In the genomic region with DNA sequence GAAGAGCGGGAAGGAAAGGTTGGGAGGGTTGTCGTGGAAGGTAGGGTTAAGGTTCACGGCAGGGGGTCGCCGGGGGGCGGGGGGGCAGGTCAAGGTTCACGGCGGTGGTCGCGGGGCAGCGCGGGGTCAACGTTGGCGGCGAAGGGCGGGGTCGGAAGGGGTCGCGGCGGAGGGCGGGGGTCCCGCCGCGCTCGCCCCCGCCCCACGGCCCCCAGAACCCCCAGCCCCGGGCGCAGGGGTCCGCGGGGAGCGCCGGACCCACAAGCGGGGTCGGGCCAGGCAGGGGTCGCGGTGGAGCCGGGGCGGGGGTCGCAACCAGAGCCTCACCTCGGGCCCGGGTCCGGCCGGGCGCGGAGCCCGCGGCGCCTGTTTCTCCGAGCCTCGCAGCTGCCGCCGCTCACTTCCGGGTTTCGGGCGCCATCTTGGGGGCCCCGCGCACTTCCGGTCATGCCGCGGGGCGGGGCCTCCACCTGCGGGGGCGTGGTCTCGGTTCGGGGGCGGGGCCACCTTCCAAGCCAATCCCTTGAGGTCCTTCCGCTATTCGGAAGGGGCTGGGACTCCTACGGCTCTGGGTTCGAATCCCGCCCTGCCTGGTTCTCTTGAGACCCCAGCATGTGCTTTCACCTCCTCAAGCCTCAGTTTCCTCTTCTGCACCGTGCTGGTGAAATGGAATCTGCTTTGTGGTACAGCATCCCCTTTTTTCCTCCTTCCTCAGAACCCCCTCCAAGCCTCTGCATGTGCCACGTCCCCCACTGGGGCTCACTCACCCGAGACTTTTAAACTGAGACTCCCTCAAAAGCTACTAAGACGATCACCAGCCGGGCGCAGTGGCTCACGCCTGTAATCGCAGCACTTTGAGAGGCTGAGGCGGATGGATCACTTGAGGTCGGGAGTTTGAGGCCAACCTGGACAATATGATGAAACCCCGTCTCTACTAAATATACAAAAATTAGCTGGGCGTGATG, we compare ENCODE assay signal across 1 cellular context.
A peak's percentile ranks its signal among the peaks of the same experiment; 100 is the strongest.
TF ChIP-seq lines count a peak whose summit lies in the region.

Gene SBNO2 (minus strand): TSS at position 424 of the 965 bp plus-strand sequence. CDS start 19,992 bp downstream, outside the sequence.

TF ChIP-seq in WTC11, 78 proteins besides CTCF, POLR2A, EP300 and RAD21 (continued from another document and continues in another):
- TF ChIP-seq, protein P1, sequence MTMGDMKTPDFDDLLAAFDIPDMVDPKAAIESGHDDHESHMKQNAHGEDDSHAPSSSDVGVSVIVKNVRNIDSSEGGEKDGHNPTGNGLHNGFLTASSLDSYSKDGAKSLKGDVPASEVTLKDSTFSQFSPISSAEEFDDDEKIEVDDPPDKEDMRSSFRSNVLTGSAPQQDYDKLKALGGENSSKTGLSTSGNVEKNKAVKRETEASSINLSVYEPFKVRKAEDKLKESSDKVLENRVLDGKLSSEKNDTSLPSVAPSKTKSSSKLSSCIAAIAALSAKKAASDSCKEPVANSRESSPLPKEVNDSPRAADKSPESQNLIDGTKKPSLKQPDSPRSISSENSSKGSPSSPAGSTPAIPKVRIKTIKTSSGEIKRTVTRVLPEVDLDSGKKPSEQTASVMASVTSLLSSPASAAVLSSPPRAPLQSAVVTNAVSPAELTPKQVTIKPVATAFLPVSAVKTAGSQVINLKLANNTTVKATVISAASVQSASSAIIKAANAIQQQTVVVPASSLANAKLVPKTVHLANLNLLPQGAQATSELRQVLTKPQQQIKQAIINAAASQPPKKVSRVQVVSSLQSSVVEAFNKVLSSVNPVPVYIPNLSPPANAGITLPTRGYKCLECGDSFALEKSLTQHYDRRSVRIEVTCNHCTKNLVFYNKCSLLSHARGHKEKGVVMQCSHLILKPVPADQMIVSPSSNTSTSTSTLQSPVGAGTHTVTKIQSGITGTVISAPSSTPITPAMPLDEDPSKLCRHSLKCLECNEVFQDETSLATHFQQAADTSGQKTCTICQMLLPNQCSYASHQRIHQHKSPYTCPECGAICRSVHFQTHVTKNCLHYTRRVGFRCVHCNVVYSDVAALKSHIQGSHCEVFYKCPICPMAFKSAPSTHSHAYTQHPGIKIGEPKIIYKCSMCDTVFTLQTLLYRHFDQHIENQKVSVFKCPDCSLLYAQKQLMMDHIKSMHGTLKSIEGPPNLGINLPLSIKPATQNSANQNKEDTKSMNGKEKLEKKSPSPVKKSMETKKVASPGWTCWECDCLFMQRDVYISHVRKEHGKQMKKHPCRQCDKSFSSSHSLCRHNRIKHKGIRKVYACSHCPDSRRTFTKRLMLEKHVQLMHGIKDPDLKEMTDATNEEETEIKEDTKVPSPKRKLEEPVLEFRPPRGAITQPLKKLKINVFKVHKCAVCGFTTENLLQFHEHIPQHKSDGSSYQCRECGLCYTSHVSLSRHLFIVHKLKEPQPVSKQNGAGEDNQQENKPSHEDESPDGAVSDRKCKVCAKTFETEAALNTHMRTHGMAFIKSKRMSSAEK (CRISPR knock-in tag; IDR thresholded peaks at IDR 0.05; ENCODE audit: borderline replicate concordance): no peak
- TF ChIP-seq KAT7 (CRISPR knock-in tag; IDR thresholded peaks at IDR 0.05; ENCODE audit: borderline replicate concordance): no peak
- no peak for TF ChIP-seq NR1H2 (CRISPR knock-in tag; IDR thresholded peaks at IDR 0.05)
- no peak for TF ChIP-seq TEAD4 (CRISPR knock-in tag; IDR thresholded peaks at IDR 0.05)
- 0 out of 2 replicates have a peak, but pooled peaks have one; percentile 48 for TF ChIP-seq ZBTB43 (CRISPR knock-in tag; IDR thresholded peaks at IDR 0.05)
- no peak for TF ChIP-seq ZNF138 (CRISPR knock-in tag; conservative IDR thresholded peaks at IDR 0.05)
- no peak for TF ChIP-seq JAZF1 (CRISPR knock-in tag; IDR thresholded peaks at IDR 0.05)
- TF ChIP-seq PREB (CRISPR knock-in tag; IDR thresholded peaks at IDR 0.05; ENCODE audit: borderline replicate concordance): no peak
- no peak for TF ChIP-seq GTF2I (CRISPR knock-in tag; conservative IDR thresholded peaks at IDR 0.05)
- TF ChIP-seq OVOL2 (CRISPR knock-in tag; IDR thresholded peaks at IDR 0.05; ENCODE audit: borderline replicate concordance): no peak
- no peak for TF ChIP-seq NR3C1 (CRISPR knock-in tag; conservative IDR thresholded peaks at IDR 0.05; ENCODE audit: low read depth)
- 0 out of 2 replicates have a peak, but pooled peaks have one; percentile 24 for TF ChIP-seq TEAD1 (CRISPR knock-in tag; IDR thresholded peaks at IDR 0.05)
- 0 out of 2 replicates have a peak, but pooled peaks have one; percentile 32 for TF ChIP-seq NFE2L1 (CRISPR knock-in tag; IDR thresholded peaks at IDR 0.05)
- TF ChIP-seq CREM (CRISPR knock-in tag; IDR thresholded peaks at IDR 0.05): no peak
- TF ChIP-seq, protein P2, sequence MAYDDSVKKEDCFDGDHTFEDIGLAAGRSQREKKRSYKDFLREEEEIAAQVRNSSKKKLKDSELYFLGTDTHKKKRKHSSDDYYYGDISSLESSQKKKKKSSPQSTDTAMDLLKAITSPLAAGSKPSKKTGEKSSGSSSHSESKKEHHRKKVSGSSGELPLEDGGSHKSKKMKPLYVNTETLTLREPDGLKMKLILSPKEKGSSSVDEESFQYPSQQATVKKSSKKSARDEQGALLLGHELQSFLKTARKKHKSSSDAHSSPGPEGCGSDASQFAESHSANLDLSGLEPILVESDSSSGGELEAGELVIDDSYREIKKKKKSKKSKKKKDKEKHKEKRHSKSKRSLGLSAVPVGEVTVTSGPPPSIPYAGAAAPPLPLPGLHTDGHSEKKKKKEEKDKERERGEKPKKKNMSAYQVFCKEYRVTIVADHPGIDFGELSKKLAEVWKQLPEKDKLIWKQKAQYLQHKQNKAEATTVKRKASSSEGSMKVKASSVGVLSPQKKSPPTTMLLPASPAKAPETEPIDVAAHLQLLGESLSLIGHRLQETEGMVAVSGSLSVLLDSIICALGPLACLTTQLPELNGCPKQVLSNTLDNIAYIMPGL (CRISPR knock-in tag; IDR thresholded peaks at IDR 0.05): 0 out of 2 replicates have a peak, but pooled peaks have one; percentile 37
- TF ChIP-seq, protein P3, sequence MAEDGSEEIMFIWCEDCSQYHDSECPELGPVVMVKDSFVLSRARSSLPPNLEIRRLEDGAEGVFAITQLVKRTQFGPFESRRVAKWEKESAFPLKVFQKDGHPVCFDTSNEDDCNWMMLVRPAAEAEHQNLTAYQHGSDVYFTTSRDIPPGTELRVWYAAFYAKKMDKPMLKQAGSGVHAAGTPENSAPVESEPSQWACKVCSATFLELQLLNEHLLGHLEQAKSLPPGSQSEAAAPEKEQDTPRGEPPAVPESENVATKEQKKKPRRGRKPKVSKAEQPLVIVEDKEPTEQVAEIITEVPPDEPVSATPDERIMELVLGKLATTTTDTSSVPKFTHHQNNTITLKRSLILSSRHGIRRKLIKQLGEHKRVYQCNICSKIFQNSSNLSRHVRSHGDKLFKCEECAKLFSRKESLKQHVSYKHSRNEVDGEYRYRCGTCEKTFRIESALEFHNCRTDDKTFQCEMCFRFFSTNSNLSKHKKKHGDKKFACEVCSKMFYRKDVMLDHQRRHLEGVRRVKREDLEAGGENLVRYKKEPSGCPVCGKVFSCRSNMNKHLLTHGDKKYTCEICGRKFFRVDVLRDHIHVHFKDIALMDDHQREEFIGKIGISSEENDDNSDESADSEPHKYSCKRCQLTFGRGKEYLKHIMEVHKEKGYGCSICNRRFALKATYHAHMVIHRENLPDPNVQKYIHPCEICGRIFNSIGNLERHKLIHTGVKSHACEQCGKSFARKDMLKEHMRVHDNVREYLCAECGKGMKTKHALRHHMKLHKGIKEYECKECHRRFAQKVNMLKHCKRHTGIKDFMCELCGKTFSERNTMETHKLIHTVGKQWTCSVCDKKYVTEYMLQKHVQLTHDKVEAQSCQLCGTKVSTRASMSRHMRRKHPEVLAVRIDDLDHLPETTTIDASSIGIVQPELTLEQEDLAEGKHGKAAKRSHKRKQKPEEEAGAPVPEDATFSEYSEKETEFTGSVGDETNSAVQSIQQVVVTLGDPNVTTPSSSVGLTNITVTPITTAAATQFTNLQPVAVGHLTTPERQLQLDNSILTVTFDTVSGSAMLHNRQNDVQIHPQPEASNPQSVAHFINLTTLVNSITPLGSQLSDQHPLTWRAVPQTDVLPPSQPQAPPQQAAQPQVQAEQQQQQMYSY (CRISPR knock-in tag; IDR thresholded peaks at IDR 0.05): no peak
- TF ChIP-seq GRHL2 (CRISPR knock-in tag; IDR thresholded peaks at IDR 0.05; ENCODE audit: insufficient replicate concordance, severe bottlenecking): no peak
- TF ChIP-seq NFYB (CRISPR knock-in tag; conservative IDR thresholded peaks at IDR 0.05; ENCODE audit: low read depth): no peak
- TF ChIP-seq USF2 (CRISPR knock-in tag; IDR thresholded peaks at IDR 0.05): peak; percentile 80
- TF ChIP-seq RORB (CRISPR knock-in tag; IDR thresholded peaks at IDR 0.05): no peak
- no peak for TF ChIP-seq ZNF416 (CRISPR knock-in tag; IDR thresholded peaks at IDR 0.05)
- TF ChIP-seq ZBTB21 (CRISPR knock-in tag; IDR thresholded peaks at IDR 0.05; ENCODE audit: borderline replicate concordance): 0 out of 2 replicates have a peak, but pooled peaks have one; percentile 41
- TF ChIP-seq, protein P4, sequence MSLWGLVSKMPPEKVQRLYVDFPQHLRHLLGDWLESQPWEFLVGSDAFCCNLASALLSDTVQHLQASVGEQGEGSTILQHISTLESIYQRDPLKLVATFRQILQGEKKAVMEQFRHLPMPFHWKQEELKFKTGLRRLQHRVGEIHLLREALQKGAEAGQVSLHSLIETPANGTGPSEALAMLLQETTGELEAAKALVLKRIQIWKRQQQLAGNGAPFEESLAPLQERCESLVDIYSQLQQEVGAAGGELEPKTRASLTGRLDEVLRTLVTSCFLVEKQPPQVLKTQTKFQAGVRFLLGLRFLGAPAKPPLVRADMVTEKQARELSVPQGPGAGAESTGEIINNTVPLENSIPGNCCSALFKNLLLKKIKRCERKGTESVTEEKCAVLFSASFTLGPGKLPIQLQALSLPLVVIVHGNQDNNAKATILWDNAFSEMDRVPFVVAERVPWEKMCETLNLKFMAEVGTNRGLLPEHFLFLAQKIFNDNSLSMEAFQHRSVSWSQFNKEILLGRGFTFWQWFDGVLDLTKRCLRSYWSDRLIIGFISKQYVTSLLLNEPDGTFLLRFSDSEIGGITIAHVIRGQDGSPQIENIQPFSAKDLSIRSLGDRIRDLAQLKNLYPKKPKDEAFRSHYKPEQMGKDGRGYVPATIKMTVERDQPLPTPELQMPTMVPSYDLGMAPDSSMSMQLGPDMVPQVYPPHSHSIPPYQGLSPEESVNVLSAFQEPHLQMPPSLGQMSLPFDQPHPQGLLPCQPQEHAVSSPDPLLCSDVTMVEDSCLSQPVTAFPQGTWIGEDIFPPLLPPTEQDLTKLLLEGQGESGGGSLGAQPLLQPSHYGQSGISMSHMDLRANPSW (CRISPR knock-in tag; conservative IDR thresholded peaks at IDR 0.05; ENCODE audit: low read depth): no peak
- TF ChIP-seq FOXK1 (CRISPR knock-in tag; IDR thresholded peaks at IDR 0.05): peak; percentile 55; the same call in 1 of the 2 replicates
- no peak for TF ChIP-seq TCF7 (CRISPR knock-in tag; IDR thresholded peaks at IDR 0.05; ENCODE audit: low read depth)
- TF ChIP-seq, protein P5, sequence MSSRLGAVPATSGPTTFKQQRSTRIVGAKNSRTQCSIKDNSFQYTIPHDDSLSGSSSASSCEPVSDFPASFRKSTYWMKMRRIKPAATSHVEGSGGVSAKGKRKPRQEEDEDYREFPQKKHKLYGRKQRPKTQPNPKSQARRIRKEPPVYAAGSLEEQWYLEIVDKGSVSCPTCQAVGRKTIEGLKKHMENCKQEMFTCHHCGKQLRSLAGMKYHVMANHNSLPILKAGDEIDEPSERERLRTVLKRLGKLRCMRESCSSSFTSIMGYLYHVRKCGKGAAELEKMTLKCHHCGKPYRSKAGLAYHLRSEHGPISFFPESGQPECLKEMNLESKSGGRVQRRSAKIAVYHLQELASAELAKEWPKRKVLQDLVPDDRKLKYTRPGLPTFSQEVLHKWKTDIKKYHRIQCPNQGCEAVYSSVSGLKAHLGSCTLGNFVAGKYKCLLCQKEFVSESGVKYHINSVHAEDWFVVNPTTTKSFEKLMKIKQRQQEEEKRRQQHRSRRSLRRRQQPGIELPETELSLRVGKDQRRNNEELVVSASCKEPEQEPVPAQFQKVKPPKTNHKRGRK (CRISPR knock-in tag; IDR thresholded peaks at IDR 0.05; ENCODE audit: borderline replicate concordance): no peak
- TF ChIP-seq EMX1 (CRISPR knock-in tag; IDR thresholded peaks at IDR 0.05): no peak
- peak; percentile 69 for TF ChIP-seq GABPB1 (CRISPR knock-in tag; IDR thresholded peaks at IDR 0.05)
- TF ChIP-seq CBFB (CRISPR knock-in tag; IDR thresholded peaks at IDR 0.05; ENCODE audit: low read depth): no peak
- peak; percentile 59; the same call in 1 of the 2 replicates for TF ChIP-seq FOXP1 (CRISPR knock-in tag; IDR thresholded peaks at IDR 0.05; ENCODE audit: borderline replicate concordance)
- TF ChIP-seq ZNF263 (CRISPR knock-in tag; IDR thresholded peaks at IDR 0.05; ENCODE audit: low read depth): no peak
- TF ChIP-seq ZNF671 (CRISPR knock-in tag; IDR thresholded peaks at IDR 0.05): no peak
- no peak for TF ChIP-seq ZNF121 (CRISPR knock-in tag; IDR thresholded peaks at IDR 0.05)
- TF ChIP-seq ETV6 (CRISPR knock-in tag; IDR thresholded peaks at IDR 0.05): peak; percentile 57; the same call in 1 of the 2 replicates
